Comparison of ENCODE assay signal across 9 cellular contexts in the genomic region with DNA sequence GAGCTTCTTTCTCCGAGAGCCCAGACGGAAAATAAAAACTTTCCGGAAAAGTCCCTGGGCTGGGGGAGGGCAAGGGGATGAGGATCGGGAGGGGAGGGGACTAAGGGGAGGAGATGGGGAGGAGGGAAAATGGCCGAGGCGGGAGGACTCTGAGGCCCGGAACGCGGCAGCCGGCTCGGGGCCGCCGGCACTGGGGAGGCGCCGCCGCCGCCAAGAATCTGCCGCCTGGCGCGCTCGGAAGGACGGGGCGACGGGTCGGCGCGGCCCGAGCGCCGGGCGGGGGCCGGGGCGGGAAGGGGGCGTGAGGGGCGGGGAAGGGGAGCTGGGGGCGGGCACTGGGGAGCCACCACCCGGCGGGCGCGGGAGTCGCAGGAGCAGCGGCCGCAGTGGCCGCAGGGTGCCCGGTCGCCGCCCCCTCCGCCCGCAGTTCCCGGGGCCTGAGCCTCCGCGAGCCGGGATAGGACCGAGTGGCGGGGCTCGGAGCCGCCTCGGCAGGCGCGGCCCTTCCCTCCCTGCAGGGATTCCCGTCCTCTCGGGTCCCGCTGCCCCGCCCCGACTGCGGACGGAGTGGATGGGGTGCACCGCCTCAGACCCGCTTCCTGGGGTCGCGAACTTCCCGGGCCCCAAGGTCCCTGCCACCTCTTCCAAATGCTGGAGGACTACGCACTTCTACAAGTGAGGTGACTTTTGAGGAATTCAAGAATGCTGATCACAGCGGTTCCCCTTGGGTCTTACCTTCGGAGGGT. TPM values are rescaled to one million over a fixed set of nuclear protein-coding genes. Genes with fewer than 3 reads are reported as not detected.
DNase-seq lines count a peak whose midpoint lies in the region; ATAC-seq and TF ChIP-seq lines count a peak whose summit lies in the region.
"Had no signal": no experiment of that assay in that cellular context is flagged by ENCODE, and none has a peak within 500 bp of the region (broad histone marks: within the 10 kb centered on the region; RNA-seq: fewer than 3 reads in every experiment).

A gene (minus strand): TSS at position 252 of the 746 bp plus-strand sequence.

- peak within 1 kb of the TSS; percentile 88 for H2AFZ ChIP-seq in hepatocyte

- peak within 1 kb of the TSS; percentile 88 for H3K4me3 ChIP-seq in hepatocyte

- peaks cover 17% of the 10 kb centered on the region for H3K4me1 ChIP-seq in hepatocyte (ENCODE audit: insufficient read depth)

- DNase-seq in ELR (ENCODE audit: low read depth) (peak; percentile 67), NCI-H2107 (lab: John Stamatoyannopoulos, UW) (peak; percentile 53), astrocyte of the hippocampus (ENCODE audit: low read depth, low spot score) (peak; percentile 85), hepatocyte (ENCODE audit: low spot score) (peak; percentile 85), progenitor cell of endocrine pancreas (ENCODE audit: low spot score, unreplicated experiment) (peak; percentile 63), UCSD-AML1 (lab: John Stamatoyannopoulos, UW; ENCODE audit: unreplicated experiment) (no peak), SIG-M5 (lab: John Stamatoyannopoulos, UW) (no peak)

- H3K4me3 Mint-ChIP-seq in progenitor cell of endocrine pancreas (ENCODE audit: low read depth): peak within 1 kb of the TSS; percentile 86

- peak within 1 kb of the TSS; percentile 92 for H3K4me2 ChIP-seq in hepatocyte

- no peaks in the 10 kb centered on the region for H3K9me3 Mint-ChIP-seq in progenitor cell of endocrine pancreas (ENCODE audit: low read depth)

- H3K27ac ChIP-seq in hepatocyte: peak within 1 kb of the TSS; percentile 63

- H3K27me3 Mint-ChIP-seq in progenitor cell of endocrine pancreas: peaks cover 14% of the 10 kb centered on the region

- no peaks in the 10 kb centered on the region for H3K9me3 ChIP-seq in hepatocyte (ENCODE audit: low read depth)

- H3K79me2 ChIP-seq in hepatocyte: peaks cover 36% of the 10 kb centered on the region

- WGBS in hepatocyte (ENCODE audit: low lambda C conversion rate, missing lambda C conversion rate): 3% methylated on average over 20 of the region's 75 CpGs

- no peaks in the 10 kb centered on the region for H4K20me1 ChIP-seq in hepatocyte (ENCODE audit: insufficient read depth, poor library complexity, severe bottlenecking)

- H3K36me3 Mint-ChIP-seq in progenitor cell of endocrine pancreas (ENCODE audit: insufficient read depth): no peaks in the 10 kb centered on the region

- H3K9me2 ChIP-seq in hepatocyte (replicated peaks; ENCODE audit: insufficient read depth): no peaks in the 10 kb centered on the region

- H3K36me3 ChIP-seq in hepatocyte (replicated peaks; ENCODE audit: insufficient read depth, low read depth): no peaks in the 10 kb centered on the region

- peaks cover 28% of the 10 kb centered on the region for H3K4me1 Mint-ChIP-seq in progenitor cell of endocrine pancreas (ENCODE audit: low read depth)

- peak; percentile 49 for ATAC-seq in GM21825 (IDR thresholded peaks at IDR 0.05; ENCODE audit: unreplicated experiment)

- no peaks in the 10 kb centered on the region for H3K27me3 ChIP-seq in hepatocyte

- H3K27ac Mint-ChIP-seq in progenitor cell of endocrine pancreas: peak within 1 kb of the TSS; percentile 90

- TF ChIP-seq CTCF in hepatocyte (IDR thresholded peaks at IDR 0.05; ENCODE audit: poor library complexity) (no peak), progenitor cell of endocrine pancreas (IDR thresholded peaks at IDR 0.05; ENCODE audit: unreplicated experiment) (peak; percentile 47)

RNA-seq across cellular contexts. Expression of the gene that starts here (rescaled TPM):
- total RNA-seq in hepatocyte: 9.0 and 16.5 TPM in 2 replicates
- 7.5 and 9.7 TPM in 2 replicates for polyA plus RNA-seq in hepatocyte
- 23.6 and 29.9 TPM in 2 replicates for total RNA-seq in progenitor cell of endocrine pancreas
- total RNA-seq: activated CD8-positive, alpha-beta memory T cell treated with anti-CD3 and anti-CD28 coated beads for 36 hours had no signal

Comparison
In these comparisons a context has a peak if more than half of its experiments do, and no peak if none do; other contexts are left out.
1. DNase-seq: peak in ELR (single experiment), NCI-H2107 (single experiment), astrocyte of the hippocampus (single experiment), hepatocyte (single experiment) and progenitor cell of endocrine pancreas (single experiment); none in UCSD-AML1 (single experiment) and SIG-M5 (single experiment).